In the genomic region with DNA sequence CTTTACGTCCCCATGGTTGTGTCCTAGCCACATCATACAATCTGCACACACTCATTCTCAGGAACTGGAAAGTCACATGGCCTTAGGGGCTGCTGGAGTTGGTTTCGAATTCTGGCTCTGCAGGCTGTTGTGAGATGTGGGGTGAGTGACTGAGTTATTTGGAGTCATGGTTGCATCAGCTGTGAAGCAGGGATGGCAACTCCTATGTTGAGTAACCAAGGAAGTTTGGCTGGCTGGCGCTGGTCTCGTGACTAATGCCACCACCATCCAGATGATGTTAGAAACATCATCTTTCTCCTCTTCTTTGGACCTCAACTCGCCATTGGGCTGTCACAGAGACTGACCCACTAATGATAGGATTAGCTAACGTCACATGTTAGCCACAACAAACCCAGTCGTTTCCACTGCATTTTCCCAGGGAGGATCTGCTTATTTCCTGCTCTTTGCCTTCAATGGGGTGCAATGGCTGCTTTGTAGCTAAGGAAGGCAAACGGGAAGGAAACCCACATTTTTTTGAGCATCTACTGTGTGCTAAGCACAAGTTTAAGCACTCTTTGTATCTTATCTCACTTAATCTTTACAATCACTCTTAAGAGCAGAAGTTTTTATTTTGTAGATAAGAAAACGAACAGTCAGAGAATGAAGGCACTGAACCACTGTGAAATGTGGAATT, we compare ENCODE assay signal across 9 cellular contexts.
DNase-seq lines count a peak whose midpoint lies in the region; ATAC-seq and TF ChIP-seq lines count a peak whose summit lies in the region.
"Had no signal": no experiment of that assay in that cellular context is flagged by ENCODE, and none has a peak within 500 bp of the region (broad histone marks: within the 10 kb centered on the region; RNA-seq: fewer than 3 reads in every experiment).

No MANE protein-coding gene starts in this region.

- H3K9me3 Mint-ChIP-seq in CD8-positive, alpha-beta memory T cell, result no peaks in the 10 kb centered on the region

- no peaks in the 10 kb centered on the region for H3K27me3 ChIP-seq in CD8-positive, alpha-beta memory T cell (ENCODE audit: insufficient read depth, low read length, poor library complexity, severe bottlenecking)
- H3K27me3 ChIP-seq: upper lobe of left lung had no signal

- H3K4me3 ChIP-seq in choroid plexus epithelial cell (ENCODE audit: low read depth, low read length), result no peak overlapping the region
- no peak overlapping the region for H3K4me3 ChIP-seq in CD8-positive, alpha-beta memory T cell (ENCODE audit: low read length)
- H3K4me3 ChIP-seq: upper lobe of left lung had no signal

- H3K4me1 ChIP-seq in CD8-positive, alpha-beta memory T cell (ENCODE audit: insufficient read depth, low read length), result no peaks in the 10 kb centered on the region
- H3K4me1 ChIP-seq: upper lobe of left lung had no signal

- TF ChIP-seq CTCF in choroid plexus epithelial cell (conservative IDR thresholded peaks at IDR 0.05; ENCODE audit: low read depth, low read length), result no peak

- no peak overlapping the region for H3K27ac ChIP-seq in CD8-positive, alpha-beta memory T cell (ENCODE audit: low read depth, low read length)

- CTCF ChIA-PET in CD8-positive, alpha-beta memory T cell (lab: Charles Lee), result no interaction called here

- no peaks in the 10 kb centered on the region for H3K36me3 Mint-ChIP-seq in CD8-positive, alpha-beta memory T cell

- POLR2A ChIA-PET in CD8-positive, alpha-beta memory T cell (lab: Charles Lee), result no interaction called here

- DNase-seq in NOMO-1 treated with DMSO at 0.1 percent for 48 hours (lab: John Stamatoyannopoulos, UW; ENCODE audit: unreplicated experiment) (peak; percentile 66), choroid plexus epithelial cell (ENCODE audit: low read depth) (peak; percentile 95), DMS 273 (lab: John Stamatoyannopoulos, UW; ENCODE audit: unreplicated experiment) (no peak), NCI-H510A treated with DMSO at 0.1 percent for 48 hours (lab: John Stamatoyannopoulos, UW) (no peak)
- peak; percentile 44 for DNase-seq in stimulated activated CD4-positive, alpha-beta T cell treated with anti-CD3 and anti-CD28 coated beads, Interleukin-4, amount 100 ng/mL, for 24 hours
- no peak for DNase-seq in NK-92 treated with Interleukin-12 subunit alpha and Interleukin-12 subunit beta, amount 100 ng/mL, for 24 hours (lab: John Stamatoyannopoulos, UW)
- no peak for DNase-seq in CD8-positive, alpha-beta memory T cell

- H3K27me3 Mint-ChIP-seq in CD8-positive, alpha-beta memory T cell, result peaks cover 1 to 9% of the 10 kb centered on the region in 2 donors

- H3K27ac Mint-ChIP-seq in CD8-positive, alpha-beta memory T cell, result peak overlapping the region in 1 of 8 donors; percentile 25

- peak; percentile 65 for ATAC-seq in GM19351 (IDR thresholded peaks at IDR 0.05; ENCODE audit: unreplicated experiment)

- H3K36me3 ChIP-seq in CD8-positive, alpha-beta memory T cell (ENCODE audit: insufficient read depth, low read length), result no peaks in the 10 kb centered on the region

- H3K9me3 ChIP-seq in CD8-positive, alpha-beta memory T cell (ENCODE audit: low read length), result no peaks in the 10 kb centered on the region
- H3K9me3 ChIP-seq: upper lobe of left lung had no signal

- peaks cover 0 to 2% (median 0%) of the 10 kb centered on the region in 3 donors for H3K4me1 Mint-ChIP-seq in CD8-positive, alpha-beta memory T cell

- H3K4me3 Mint-ChIP-seq in CD8-positive, alpha-beta memory T cell, result no peak overlapping the region

Comparison
In these comparisons a context has a peak if more than half of its experiments do, and no peak if none do; other contexts are left out.
1. DNase-seq: peak in NOMO-1 treated with DMSO at 0.1 percent for 48 hours (single experiment), choroid plexus epithelial cell (single experiment) and stimulated activated CD4-positive, alpha-beta T cell treated with anti-CD3 and anti-CD28 coated beads, Interleukin-4, amount 100 ng/mL, for 24 hours (single experiment); none in DMS 273 (single experiment), NCI-H510A treated with DMSO at 0.1 percent for 48 hours (single experiment), NK-92 treated with Interleukin-12 subunit alpha and Interleukin-12 subunit beta, amount 100 ng/mL, for 24 hours (single experiment) and CD8-positive, alpha-beta memory T cell (0 of 5).